In genomic region chr1:84688461-84689061, GRCh38 we compare ENCODE assay signal across 10 cellular contexts. TPM values are rescaled to one million over a fixed set of nuclear protein-coding genes. Genes with fewer than 3 reads are reported as not detected.
DNase-seq lines count a peak whose midpoint lies in the region; ATAC-seq and TF ChIP-seq lines count a peak whose summit lies in the region.
"Had no signal": no experiment of that assay in that cellular context is flagged by ENCODE, and none has a peak within 500 bp of the region (broad histone marks: within the 10 kb centered on the region; RNA-seq: fewer than 3 reads in every experiment).

No MANE protein-coding gene starts in this region.

- POLR2A ChIA-PET in CD4-positive, alpha-beta memory T cell (lab: Charles Lee; ENCODE audit: partially characterized antibody) = interaction anchor here (2.8 kb wide), 1 partner anchor 115 kb away, joined by 12 read pairs; the partner anchor contains the start of gene CTBS
- POLR2A ChIA-PET in activated CD8-positive, alpha-beta T cell treated with anti-CD3 and anti-CD28 coated beads for 36 hours (lab: Charles Lee) = interaction anchor here (1.2 to 1.7 kb wide), 3 partner anchors 10 to 115 kb away, joined by 3 to 4 read pairs (median 3); partner anchors contain the start of gene CTBS

- peaks cover 0 to 10% of the 10 kb centered on the region in 2 donors for H3K36me3 Mint-ChIP-seq in CD4-positive, alpha-beta memory T cell
- H3K36me3 Mint-ChIP-seq in activated CD8-positive, alpha-beta T cell treated with anti-CD3 and anti-CD28 coated beads for 36 hours (ENCODE audit: low read depth) = no peaks in the 10 kb centered on the region

- no peak for TF ChIP-seq CTCF in activated CD8-positive, alpha-beta T cell treated with anti-CD3 and anti-CD28 coated beads for 36 hours (IDR thresholded peaks at IDR 0.05)

- H3K27me3 Mint-ChIP-seq in CD4-positive, alpha-beta memory T cell = no peaks in the 10 kb centered on the region
- no peaks in the 10 kb centered on the region for H3K27me3 Mint-ChIP-seq in activated CD8-positive, alpha-beta T cell treated with anti-CD3 and anti-CD28 coated beads for 36 hours

- H3K36me3 ChIP-seq in CD4-positive, alpha-beta memory T cell (ENCODE audit: insufficient read depth, low read length) = no peaks in the 10 kb centered on the region
- H3K36me3 ChIP-seq in HUES64 (ENCODE audit: insufficient read depth, low read length) (no peaks in the 10 kb centered on the region), iPS-20b (ENCODE audit: insufficient read depth, low read depth, low read length) (no peaks in the 10 kb centered on the region)
- H3K36me3 ChIP-seq: ovary had no signal

- H3K4me1 Mint-ChIP-seq in CD4-positive, alpha-beta memory T cell = peaks cover 38 to 63% (median 41%) of the 10 kb centered on the region in 4 donors
- peaks cover 56% of the 10 kb centered on the region for H3K4me1 Mint-ChIP-seq in activated CD8-positive, alpha-beta T cell treated with anti-CD3 and anti-CD28 coated beads for 36 hours (ENCODE audit: low read depth)

- H3K27ac Mint-ChIP-seq in CD4-positive, alpha-beta memory T cell = peak overlapping the region in 2 of 7 donors; percentile 0 to 95
- H3K27ac Mint-ChIP-seq in activated CD8-positive, alpha-beta T cell treated with anti-CD3 and anti-CD28 coated beads for 36 hours = no peak overlapping the region

- no peak overlapping the region for H3K4me3 ChIP-seq in CD4-positive, alpha-beta memory T cell (ENCODE audit: low read length in 2 of 2)
- H3K4me3 ChIP-seq in HUES64 (ENCODE audit: low read length) (peak overlapping the region; percentile 74), iPS-20b (ENCODE audit: low read length) (peak overlapping the region; percentile 77)

- peak overlapping the region in 7 of 8 donors; percentile 17 to 85 (median 41) for H3K4me3 Mint-ChIP-seq in CD4-positive, alpha-beta memory T cell
- H3K4me3 Mint-ChIP-seq in activated CD8-positive, alpha-beta T cell treated with anti-CD3 and anti-CD28 coated beads for 36 hours = peak overlapping the region; percentile 93

- H3K9ac ChIP-seq in HUES64 (ENCODE audit: low read depth, low read length) (no peak overlapping the region), iPS-20b (ENCODE audit: low read depth, low read length) (peak overlapping the region; percentile 58; the same call in 1 of the 2 replicates)

- no peak for ATAC-seq in activated CD8-positive, alpha-beta T cell treated with anti-CD3 and anti-CD28 coated beads for 36 hours
- ATAC-seq in GM18498 (IDR thresholded peaks at IDR 0.05; ENCODE audit: unreplicated experiment) (no peak), HG03196 (IDR thresholded peaks at IDR 0.05; ENCODE audit: unreplicated experiment) (no peak), GM18909 (IDR thresholded peaks at IDR 0.05; ENCODE audit: poor library complexity, unreplicated experiment) (no peak)

- CTCF ChIA-PET in CD4-positive, alpha-beta memory T cell (lab: Charles Lee; ENCODE audit: partially characterized antibody) = interaction anchor here (1.1 to 3.8 kb wide), 5 partner anchors 12 to 758 kb away, joined by 3 to 14 read pairs (median 8); no protein-coding TSS in a partner anchor
- CTCF ChIA-PET in activated CD8-positive, alpha-beta T cell treated with anti-CD3 and anti-CD28 coated beads for 36 hours (lab: Charles Lee) = interaction anchor here (0.9 to 1.9 kb wide), 6 partner anchors 8 to 246 kb away, joined by 3 to 5 read pairs (median 4); no protein-coding TSS in a partner anchor

- intact Hi-C loops in CD4-positive, alpha-beta memory T cell (cut with micrococcal nuclease) = loop anchor here (5.0 to 10.0 kb wide), 2 partner anchors 34 to 1706 kb away; partner anchors contain the start of gene ODF2L
- intact Hi-C loops in activated CD8-positive, alpha-beta T cell treated with anti-CD3 and anti-CD28 coated beads for 36 hours (cut with micrococcal nuclease) = loop anchor here (5.0 kb wide), 1 partner anchor 181 kb away; the partner anchor contains the start of genes GNG5 and SPATA1

- no peaks in the 10 kb centered on the region for H3K9me3 ChIP-seq in CD4-positive, alpha-beta memory T cell (ENCODE audit: control insufficient read depth in 1 of 2, low read length in 2 of 2)
- H3K9me3 ChIP-seq in HUES64 (ENCODE audit: insufficient read depth, low read depth, low read length) = no peaks in the 10 kb centered on the region
- no peaks in the 10 kb centered on the region for H3K9me3 ChIP-seq in iPS-20b (ENCODE audit: insufficient read depth, low read depth, low read length)
- H3K9me3 ChIP-seq: ovary had no signal

- WGBS in HUES64 = 87% methylated on average over 8 of the region's 8 CpGs

- H3K9me3 Mint-ChIP-seq in CD4-positive, alpha-beta memory T cell = no peaks in the 10 kb centered on the region
- no peaks in the 10 kb centered on the region for H3K9me3 Mint-ChIP-seq in activated CD8-positive, alpha-beta T cell treated with anti-CD3 and anti-CD28 coated beads for 36 hours

- H3K4me1 ChIP-seq in CD4-positive, alpha-beta memory T cell (ENCODE audit: insufficient read depth, low read length) = peaks cover 36% of the 10 kb centered on the region
- H3K4me1 ChIP-seq in HUES64 (ENCODE audit: insufficient read depth, low read length) (peaks cover 28% of the 10 kb centered on the region), iPS-20b (ENCODE audit: insufficient read depth, low read length) (peaks cover 13% of the 10 kb centered on the region; the same call in 1 of the 2 replicates)

- no peaks in the 10 kb centered on the region for H3K27me3 ChIP-seq in CD4-positive, alpha-beta memory T cell (ENCODE audit: insufficient read depth, low read length)
- H3K27me3 ChIP-seq in HUES64 (ENCODE audit: insufficient read depth, low read length) (no peaks in the 10 kb centered on the region), iPS-20b (ENCODE audit: insufficient read depth, low read length) (no peaks in the 10 kb centered on the region)
- H3K27me3 ChIP-seq: ovary had no signal

- DNase-seq in CD4-positive, alpha-beta memory T cell = no peak
- no peak for DNase-seq in activated CD8-positive, alpha-beta T cell treated with anti-CD3 and anti-CD28 coated beads for 36 hours
- no peak for DNase-seq in cerebellar nuclear complex (lab: John Stamatoyannopoulos, UW)
- DNase-seq: effector CD8-positive, alpha-beta T cell; ovary had no signal

- no peak overlapping the region for H3K27ac ChIP-seq in CD4-positive, alpha-beta memory T cell (ENCODE audit: low read depth, low read length)
- H3K27ac ChIP-seq in HUES64 (ENCODE audit: low read depth, low read length) (no peak overlapping the region), iPS-20b (ENCODE audit: low read length) (no peak overlapping the region)
- H3K27ac ChIP-seq: ovary had no signal

RNA-seq across cellular contexts. Expression of gene SSX2IP, which starts 1.7 kb away (rescaled TPM):
- total RNA-seq in CD4-positive, alpha-beta memory T cell = 1 to 10 TPM; 7.5 to 8.3 TPM
- polyA plus RNA-seq in CD4-positive, alpha-beta memory T cell = 10 to 100 TPM in 1 of 2 donors, 1 to 10 TPM in 1; 5.7 to 11.8 TPM
- 16.2 TPM for polyA plus RNA-seq in HUES64 (2013, experiment 1 of 2)
- 17.2 TPM for polyA plus RNA-seq in HUES64 (2013, experiment 2 of 2)
- 10 to 100 TPM in 1 of 2 experiments, 1 to 10 TPM in 1; 10.0 to 12.7 TPM for total RNA-seq in activated CD8-positive, alpha-beta T cell treated with anti-CD3 and anti-CD28 coated beads for 36 hours

Comparison
In these comparisons a context has a peak if more than half of its experiments do, and no peak if none do; other contexts are left out.
1. H3K4me3 ChIP-seq: peak in HUES64 (single experiment) and iPS-20b (single experiment); none in CD4-positive, alpha-beta memory T cell (0 of 2).